In genomic region chr17:10702574-10702973, GRCh38 we compare ENCODE assay signal across 11 cellular contexts. TPM values are rescaled to one million over a fixed set of nuclear protein-coding genes. Genes with fewer than 3 reads are reported as not detected.
DNase-seq lines count a peak whose midpoint lies in the region; ATAC-seq and TF ChIP-seq lines count a peak whose summit lies in the region.
"Had no signal": no experiment of that assay in that cellular context is flagged by ENCODE, and none has a peak within 500 bp of the region (broad histone marks: within the 10 kb centered on the region; RNA-seq: fewer than 3 reads in every experiment).

No MANE protein-coding gene starts in this region.

- H3K27ac Mint-ChIP-seq in stimulated activated naive B cell treated with anti-CD40 and anti-IgM and Interleukin-4, amounts not matched to agents 10 μg/mL and 1 μg/mL and 100 μg/mL, for 72 hours: peak overlapping the region; percentile 84
- H3K27ac Mint-ChIP-seq in stimulated activated memory B cell treated with anti-CD40 and anti-IgM and Interleukin-4, amounts not matched to agents 10 μg/mL and 1 μg/mL and 100 μg/mL, for 72 hours: no peak overlapping the region
- H3K27ac Mint-ChIP-seq: stimulated activated effector memory CD8-positive, alpha-beta T cell treated with anti-CD3 and anti-CD28 coated beads, Interleukin-12 subunit alpha, Interleukin-12 subunit beta, amount 100 ng/mL, for 72 hours had no signal

- no peaks in the 10 kb centered on the region for H3K9me3 ChIP-seq in vagina

- TF ChIP-seq CTCF in vagina (IDR thresholded peaks at IDR 0.05): no peak

- no peak for ATAC-seq in activated T-cell treated with anti-CD3 and anti-CD28 coated beads, Interleukin-2, amount 50 U/mL, for 4 hours
- ATAC-seq in stimulated activated naive B cell treated with anti-CD40 and anti-IgM and Interleukin-4, amounts not matched to agents 10 μg/mL and 1 μg/mL and 100 μg/mL, for 72 hours (replicated peaks): peak; percentile 10 to 19
- no peak for ATAC-seq in stimulated activated memory B cell treated with anti-CD40 and anti-IgM and Interleukin-4, amounts not matched to agents 10 μg/mL and 1 μg/mL and 100 μg/mL, for 72 hours
- ATAC-seq in HG02678 (IDR thresholded peaks at IDR 0.05; ENCODE audit: unreplicated experiment): no peak
- ATAC-seq: stimulated activated effector memory CD8-positive, alpha-beta T cell treated with anti-CD3 and anti-CD28 coated beads, Interleukin-12 subunit alpha, Interleukin-12 subunit beta, amount 100 ng/mL, for 72 hours had no signal

- H3K4me1 Mint-ChIP-seq in activated T-cell treated with anti-CD3 and anti-CD28 coated beads, Interleukin-2, amount 50 U/mL, for 4 hours (ENCODE audit: low read depth): peaks cover 66% of the 10 kb centered on the region
- peaks cover 30 to 46% of the 10 kb centered on the region in 2 donors for H3K4me1 Mint-ChIP-seq in stimulated activated naive B cell treated with anti-CD40 and anti-IgM and Interleukin-4, amounts not matched to agents 10 μg/mL and 1 μg/mL and 100 μg/mL, for 72 hours
- H3K4me1 Mint-ChIP-seq in stimulated activated memory B cell treated with anti-CD40 and anti-IgM and Interleukin-4, amounts not matched to agents 10 μg/mL and 1 μg/mL and 100 μg/mL, for 72 hours: peaks cover 37% of the 10 kb centered on the region

- no peaks in the 10 kb centered on the region for H3K27me3 Mint-ChIP-seq in activated T-cell treated with anti-CD3 and anti-CD28 coated beads, Interleukin-2, amount 50 U/mL, for 4 hours (ENCODE audit: low read depth)
- H3K27me3 Mint-ChIP-seq in stimulated activated naive B cell treated with anti-CD40 and anti-IgM and Interleukin-4, amounts not matched to agents 10 μg/mL and 1 μg/mL and 100 μg/mL, for 72 hours: no peaks in the 10 kb centered on the region
- no peaks in the 10 kb centered on the region for H3K27me3 Mint-ChIP-seq in stimulated activated memory B cell treated with anti-CD40 and anti-IgM and Interleukin-4, amounts not matched to agents 10 μg/mL and 1 μg/mL and 100 μg/mL, for 72 hours

- no peaks in the 10 kb centered on the region for H3K27me3 ChIP-seq in vagina

- peaks cover 0 to 27% of the 10 kb centered on the region in 2 donors for H3K36me3 ChIP-seq in vagina

- TF ChIP-seq POLR2A in vagina (IDR thresholded peaks at IDR 0.05): no peak

- H3K4me3 ChIP-seq in vagina: no peak overlapping the region

- intact Hi-C loops in vagina (cut with DNase I): no loop called here

- no peak for DNase-seq in activated T-cell treated with anti-CD3 and anti-CD28 coated beads, Interleukin-2, amount 50 U/mL, for 4 hours
- no peak for DNase-seq in activated T-cell treated with anti-CD3 and anti-CD28 coated beads for 4 hours
- DNase-seq in RPMI8226: peak; percentile 61
- DNase-seq in fibroblast of gingiva (ENCODE audit: low read depth): peak; percentile 12
- no peak for DNase-seq in stimulated activated naive B cell treated with anti-CD40 and anti-IgM and Interleukin-4, amounts not matched to agents 10 μg/mL and 1 μg/mL and 100 μg/mL, for 72 hours
- DNase-seq in vagina (ENCODE audit: extremely low spot score in 2 of 2): no peak
- DNase-seq: AML-193, NCI-H2171 treated with DMSO at 0.1 percent for 48 hours had no signal

- peak overlapping the region; percentile 40 for H3K4me3 Mint-ChIP-seq in activated T-cell treated with anti-CD3 and anti-CD28 coated beads, Interleukin-2, amount 50 U/mL, for 4 hours
- peak overlapping the region; percentile 6 to 35 for H3K4me3 Mint-ChIP-seq in stimulated activated naive B cell treated with anti-CD40 and anti-IgM and Interleukin-4, amounts not matched to agents 10 μg/mL and 1 μg/mL and 100 μg/mL, for 72 hours
- H3K4me3 Mint-ChIP-seq in stimulated activated memory B cell treated with anti-CD40 and anti-IgM and Interleukin-4, amounts not matched to agents 10 μg/mL and 1 μg/mL and 100 μg/mL, for 72 hours: no peak overlapping the region
- H3K4me3 Mint-ChIP-seq: stimulated activated effector memory CD8-positive, alpha-beta T cell treated with anti-CD3 and anti-CD28 coated beads, Interleukin-12 subunit alpha, Interleukin-12 subunit beta, amount 100 ng/mL, for 72 hours had no signal

- no peak overlapping the region for H3K27ac ChIP-seq in vagina

- peaks cover 16% of the 10 kb centered on the region for H3K36me3 Mint-ChIP-seq in activated T-cell treated with anti-CD3 and anti-CD28 coated beads, Interleukin-2, amount 50 U/mL, for 4 hours (ENCODE audit: insufficient read depth)
- H3K36me3 Mint-ChIP-seq in stimulated activated naive B cell treated with anti-CD40 and anti-IgM and Interleukin-4, amounts not matched to agents 10 μg/mL and 1 μg/mL and 100 μg/mL, for 72 hours: peaks cover 10 to 17% of the 10 kb centered on the region in 2 donors
- peaks cover 21% of the 10 kb centered on the region for H3K36me3 Mint-ChIP-seq in stimulated activated memory B cell treated with anti-CD40 and anti-IgM and Interleukin-4, amounts not matched to agents 10 μg/mL and 1 μg/mL and 100 μg/mL, for 72 hours

- H3K9me3 Mint-ChIP-seq in activated T-cell treated with anti-CD3 and anti-CD28 coated beads, Interleukin-2, amount 50 U/mL, for 4 hours: no peaks in the 10 kb centered on the region
- H3K9me3 Mint-ChIP-seq in stimulated activated naive B cell treated with anti-CD40 and anti-IgM and Interleukin-4, amounts not matched to agents 10 μg/mL and 1 μg/mL and 100 μg/mL, for 72 hours: no peaks in the 10 kb centered on the region
- no peaks in the 10 kb centered on the region for H3K9me3 Mint-ChIP-seq in stimulated activated memory B cell treated with anti-CD40 and anti-IgM and Interleukin-4, amounts not matched to agents 10 μg/mL and 1 μg/mL and 100 μg/mL, for 72 hours
- H3K9me3 Mint-ChIP-seq: stimulated activated effector memory CD8-positive, alpha-beta T cell treated with anti-CD3 and anti-CD28 coated beads, Interleukin-12 subunit alpha, Interleukin-12 subunit beta, amount 100 ng/mL, for 72 hours had no signal

- peaks cover 20% of the 10 kb centered on the region for H3K4me1 ChIP-seq in vagina

RNA-seq across cellular contexts. Expression of gene ADPRM, which starts 5.2 kb away (rescaled TPM):
- 1 to 10 TPM; 5.9 to 7.7 (median 7.6) TPM for total RNA-seq in activated T-cell treated with anti-CD3 and anti-CD28 coated beads, Interleukin-2, amount 50 U/mL, for 4 hours
- total RNA-seq in vagina: 18.7 TPM

RNA-seq across cellular contexts. Expression of gene SCO1, which starts 5.2 kb away (rescaled TPM):
- total RNA-seq in activated T-cell treated with anti-CD3 and anti-CD28 coated beads, Interleukin-2, amount 50 U/mL, for 4 hours: 10 to 100 TPM; 54.7 to 56.2 (median 55.7) TPM
- total RNA-seq in vagina: 38.8 TPM

RNA-seq across cellular contexts. Expression of gene TMEM220, which starts 27.2 kb away (rescaled TPM):
- total RNA-seq in activated T-cell treated with anti-CD3 and anti-CD28 coated beads, Interleukin-2, amount 50 U/mL, for 4 hours: 1 to 10 TPM; 1.7 to 3.0 (median 1.8) TPM
- 10.3 TPM for total RNA-seq in vagina

RNA-seq across cellular contexts. Expression of gene MYH3, which starts 45.5 kb away (rescaled TPM):
- total RNA-seq in activated T-cell treated with anti-CD3 and anti-CD28 coated beads, Interleukin-2, amount 50 U/mL, for 4 hours: 1 to 10 TPM; 3.2 to 5.1 (median 4.1) TPM
- 4.9 TPM for total RNA-seq in vagina

Comparison
In these comparisons a context has a peak if more than half of its experiments do, and no peak if none do; other contexts are left out.
1. ATAC-seq: peak in stimulated activated naive B cell treated with anti-CD40 and anti-IgM and Interleukin-4, amounts not matched to agents 10 μg/mL and 1 μg/mL and 100 μg/mL, for 72 hours (2 of 2); none in activated T-cell treated with anti-CD3 and anti-CD28 coated beads, Interleukin-2, amount 50 U/mL, for 4 hours (0 of 2), stimulated activated memory B cell treated with anti-CD40 and anti-IgM and Interleukin-4, amounts not matched to agents 10 μg/mL and 1 μg/mL and 100 μg/mL, for 72 hours (single experiment) and HG02678 (single experiment).
2. DNase-seq: peak in RPMI8226 (single experiment) and fibroblast of gingiva (single experiment); none in activated T-cell treated with anti-CD3 and anti-CD28 coated beads, Interleukin-2, amount 50 U/mL, for 4 hours (single experiment), activated T-cell treated with anti-CD3 and anti-CD28 coated beads for 4 hours (single experiment), stimulated activated naive B cell treated with anti-CD40 and anti-IgM and Interleukin-4, amounts not matched to agents 10 μg/mL and 1 μg/mL and 100 μg/mL, for 72 hours (single experiment) and vagina (0 of 2).